Comparison of ENCODE assay signal across 1 cellular context in genomic region chr3:31903686-31904431, GRCh38.
TF ChIP-seq lines count a peak whose summit lies in the region.

No MANE protein-coding gene starts in this region.

TF ChIP-seq in GM23338, 12 proteins besides CTCF, POLR2A, EP300 and RAD21 (continued from another document):
- TF ChIP-seq ZNF331 (CRISPR knock-in tag; IDR thresholded peaks at IDR 0.05; ENCODE audit: low read depth) (no peak), CREB1 (CRISPR knock-in tag; IDR thresholded peaks at IDR 0.05; ENCODE audit: low read depth) (no peak), ETS1 (IDR thresholded peaks at IDR 0.05) (no peak), EZH2phosphoT487 (IDR thresholded peaks at IDR 0.05; ENCODE audit: unreplicated experiment) (no peak), NANOG (IDR thresholded peaks at IDR 0.05; ENCODE audit: borderline replicate concordance) (no peak), REST (IDR thresholded peaks at IDR 0.05; ENCODE audit: unreplicated experiment) (no peak), ZNF114 (CRISPR knock-in tag; IDR thresholded peaks at IDR 0.05) (no peak), POLR2AphosphoS5 (IDR thresholded peaks at IDR 0.05; ENCODE audit: low read depth) (no peak)
